2 cellular contexts compared by ENCODE assay signal in genomic region chr4:3855646-3856045, GRCh38.
TF ChIP-seq lines count a peak whose summit lies in the region.

No MANE protein-coding gene starts in this region.

TF ChIP-seq in H1, 55 proteins besides CTCF, POLR2A, EP300 and RAD21 (continued from another document):
- no peak for TF ChIP-seq HDAC2 (IDR thresholded peaks at IDR 0.05; ENCODE audit: borderline replicate concordance in 1 of 2, low read depth in 2 of 2, low read length in 2 of 2)
- TF ChIP-seq SIN3A (conservative IDR thresholded peaks at IDR 0.05 in 1 of 2, IDR thresholded peaks at IDR 0.05 in 1 of 2; ENCODE audit: low read depth in 1 of 2, low read length in 2 of 2): no peak
- no peak for TF ChIP-seq USF2 (IDR thresholded peaks at IDR 0.05; ENCODE audit: low read length)
- TF ChIP-seq CREB1 (IDR thresholded peaks at IDR 0.05): no peak
- no peak for TF ChIP-seq GTF2F1 (IDR thresholded peaks at IDR 0.05; ENCODE audit: borderline replicate concordance, low read depth, low read length)
- TF ChIP-seq CTBP2 (IDR thresholded peaks at IDR 0.05; ENCODE audit: borderline replicate concordance, insufficient read depth, insufficient read length, low read length): no peak

TF ChIP-seq in HepG2, 621 proteins besides CTCF, POLR2A, EP300 and RAD21 (continued from another document):
- TF ChIP-seq MTERF4 (CRISPR knock-in tag; IDR thresholded peaks at IDR 0.05): no peak
- no peak for TF ChIP-seq USF2 (IDR thresholded peaks at IDR 0.05; ENCODE audit: low read depth, low read length)
- peak; percentile 29; the same call in 1 of the 2 replicates for TF ChIP-seq USF2 (CRISPR knock-in tag; IDR thresholded peaks at IDR 0.05; ENCODE audit: borderline replicate concordance)
- TF ChIP-seq HNF4A (CRISPR knock-in tag; IDR thresholded peaks at IDR 0.05): peak; percentile 17; the same call in 1 of the 2 replicates
